1 cellular context compared by ENCODE assay signal in the genomic region with DNA sequence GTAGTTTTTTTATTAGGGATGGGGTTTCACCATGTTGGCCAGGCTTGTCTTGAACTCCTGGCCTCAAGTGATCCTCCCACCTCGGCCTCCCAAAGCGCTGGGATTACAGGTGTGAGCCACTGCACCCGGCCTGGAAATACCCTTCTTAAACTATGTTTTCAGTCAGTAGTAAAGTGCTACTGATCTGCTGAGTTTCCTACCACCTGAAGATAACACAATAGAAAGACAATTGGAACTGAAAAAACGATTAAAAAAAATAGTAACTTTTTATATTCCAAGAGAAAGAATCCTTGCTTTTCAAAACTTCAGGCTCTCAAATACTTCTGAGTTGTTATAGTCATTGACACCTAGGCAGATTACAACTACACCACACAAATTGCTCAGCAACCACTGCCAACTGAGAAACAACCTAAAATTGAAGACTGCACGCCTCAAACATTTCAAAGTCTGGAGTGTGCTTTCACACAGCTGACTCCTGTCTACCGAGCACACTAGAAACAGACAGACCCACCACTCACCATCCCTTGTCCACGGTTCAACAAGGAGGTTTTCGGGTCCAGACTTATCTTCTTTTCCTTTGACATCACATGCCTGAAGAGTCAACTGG.
TF ChIP-seq lines count a peak whose summit lies in the region.

No MANE protein-coding gene starts in this region.

TF ChIP-seq in GM12878, 131 proteins besides CTCF, POLR2A, EP300 and RAD21:
- TF ChIP-seq MYB (IDR thresholded peaks at IDR 0.05; ENCODE audit: borderline replicate concordance, low read depth, low read length) = no peak
TF ChIP-seq in GM12878: peak in this region for 0.
